Comparison of ENCODE assay signal across 8 cellular contexts in the genomic region with DNA sequence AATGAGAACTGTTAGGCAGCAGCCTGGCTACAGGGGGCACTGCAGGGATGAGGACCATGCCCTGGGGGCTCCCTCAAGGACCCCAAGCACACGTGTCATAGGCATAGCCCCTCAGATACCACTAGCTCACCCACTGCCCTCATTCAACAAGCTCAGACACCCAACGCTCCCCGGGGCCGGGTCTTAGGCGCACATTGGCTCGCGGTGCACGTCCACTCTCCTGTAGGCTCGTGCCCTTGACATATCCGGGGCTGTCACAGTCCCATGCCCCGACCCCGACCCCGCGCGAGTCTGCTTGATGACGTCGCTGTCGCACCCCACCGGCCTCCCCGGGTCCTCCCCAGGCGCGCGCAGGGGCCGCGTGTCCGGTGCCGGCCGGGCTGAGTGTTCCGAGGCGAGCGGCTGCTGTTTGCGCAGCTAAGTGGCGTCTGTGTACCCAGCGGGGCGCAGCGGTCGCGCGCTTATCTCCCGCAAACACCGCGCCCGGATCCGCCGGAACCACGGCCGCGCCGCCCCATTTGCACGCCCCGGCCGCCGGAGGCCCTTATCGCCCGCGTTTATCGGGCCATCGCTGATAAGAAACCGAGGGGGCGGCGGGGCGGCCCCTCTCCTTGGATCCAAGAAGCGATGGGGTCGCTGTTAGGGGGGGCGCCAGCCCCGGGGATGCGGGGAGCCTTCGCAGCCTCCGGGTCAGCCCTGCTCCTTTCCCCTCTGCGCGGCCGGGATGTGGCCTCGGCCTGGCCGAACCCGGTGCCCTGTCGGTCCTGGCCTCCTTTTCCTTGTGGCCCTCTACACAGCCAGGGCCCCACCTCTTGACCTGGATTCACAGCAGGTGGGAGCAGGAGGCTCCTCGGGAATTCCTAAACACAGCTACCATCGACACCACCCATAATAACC. TPM values are rescaled to one million over a fixed set of nuclear protein-coding genes. Genes with fewer than 3 reads are reported as not detected.
DNase-seq lines count a peak whose midpoint lies in the region; ATAC-seq and TF ChIP-seq lines count a peak whose summit lies in the region.

No MANE protein-coding gene starts in this region.

- H3K4me3 ChIP-seq in BLaER1 (peak overlapping the region; percentile 53), endocrine pancreas (ENCODE audit: control insufficient read depth, insufficient read depth, low read length) (peak overlapping the region; percentile 11)

- H3K9ac ChIP-seq in BLaER1 = no peak overlapping the region
- peak overlapping the region; percentile 47 for H3K9ac ChIP-seq in endocrine pancreas (ENCODE audit: control insufficient read depth, insufficient read depth, low read length)

- in situ Hi-C loops in KBM-7 (cut with MboI; ENCODE audit: low pct_unique_long_range_greater_than_20kb, low sequenced_read_pairs) = no loop called here

- peak overlapping the region; percentile 70 to 77 (median 72) for H3K4me3 Mint-ChIP-seq in nephron
- H3K4me3 Mint-ChIP-seq in immature natural killer cell = peak overlapping the region in 1 of 5 donors; percentile 27

- H3K4me1 ChIP-seq in BLaER1 (0 out of 2 replicates have a peak, but pooled peaks cover 8% of the 10 kb centered on the region), endocrine pancreas (ENCODE audit: control insufficient read depth, insufficient read depth, low read length) (no peaks in the 10 kb centered on the region)

- H3K27me3 ChIP-seq in BLaER1 (peaks cover 34% of the 10 kb centered on the region), endocrine pancreas (ENCODE audit: control insufficient read depth, insufficient read depth, low read length) (no peaks in the 10 kb centered on the region)

- no peaks in the 10 kb centered on the region for H3K36me3 Mint-ChIP-seq in nephron (ENCODE audit: low read depth)
- no peaks in the 10 kb centered on the region for H3K36me3 Mint-ChIP-seq in immature natural killer cell

- H3K36me3 ChIP-seq in BLaER1 = no peaks in the 10 kb centered on the region
- no peaks in the 10 kb centered on the region for H3K36me3 ChIP-seq in endocrine pancreas (ENCODE audit: control insufficient read depth, insufficient read depth, low read length)

- DNase-seq in KBM-7 = peak; percentile 24
- no peak for DNase-seq in immature natural killer cell

- TF ChIP-seq CTCF in nephron (IDR thresholded peaks at IDR 0.05; ENCODE audit: unreplicated experiment in 3 of 3) = peak in 2 of 3 experiments; percentile 24 to 43

- no peak for ATAC-seq in HG02588 (IDR thresholded peaks at IDR 0.05; ENCODE audit: unreplicated experiment)
- no peak for ATAC-seq in HG02571 (IDR thresholded peaks at IDR 0.05; ENCODE audit: unreplicated experiment)
- no peak for ATAC-seq in HG03442 (IDR thresholded peaks at IDR 0.05; ENCODE audit: unreplicated experiment)

- no peaks in the 10 kb centered on the region for H3K9me3 Mint-ChIP-seq in nephron
- H3K9me3 Mint-ChIP-seq in immature natural killer cell = no peaks in the 10 kb centered on the region

- H3K9me3 ChIP-seq in BLaER1 = no peaks in the 10 kb centered on the region
- H3K9me3 ChIP-seq in endocrine pancreas (ENCODE audit: control insufficient read depth, low read length) = no peaks in the 10 kb centered on the region

- H4K20me1 ChIP-seq in BLaER1 = no peaks in the 10 kb centered on the region

- H3K27ac ChIP-seq in BLaER1 = no peak overlapping the region

- H3K27me3 Mint-ChIP-seq in nephron (ENCODE audit: low read depth) (peaks cover 90% of the 10 kb centered on the region), immature natural killer cell (ENCODE audit: low read depth in 3 of 3) (peaks cover 4 to 30% (median 16%) of the 10 kb centered on the region in 3 donors)

- H3K4me1 Mint-ChIP-seq in nephron (peaks cover 5% of the 10 kb centered on the region), immature natural killer cell (no peaks in the 10 kb centered on the region)

- H3K27ac Mint-ChIP-seq in nephron (no peak overlapping the region), immature natural killer cell (no peak overlapping the region)

- peak overlapping the region; percentile 55 for H3K4me2 ChIP-seq in BLaER1

RNA-seq across cellular contexts. Expression of gene NAGS, which starts 20.7 kb away (rescaled TPM):
- 1 to 10 TPM in 2 of 3 donors, under 1 TPM in 1; 0.75 to 1.9 (median 1.2) TPM for polyA plus RNA-seq in immature natural killer cell

RNA-seq across cellular contexts. Expression of gene PYY, which starts 30.0 kb away (rescaled TPM):
- not detected for polyA plus RNA-seq in immature natural killer cell

RNA-seq across cellular contexts. Expression of gene TMEM101, which starts 31.0 kb away (rescaled TPM):
- 10 to 100 TPM; 31.6 to 40.3 (median 38.3) TPM for polyA plus RNA-seq in immature natural killer cell

RNA-seq across cellular contexts. Expression of gene PPY, which starts 41.5 kb away (rescaled TPM):
- polyA plus RNA-seq in immature natural killer cell = not detected
